ENCODE assay signal across 31 cellular contexts in the genomic region with DNA sequence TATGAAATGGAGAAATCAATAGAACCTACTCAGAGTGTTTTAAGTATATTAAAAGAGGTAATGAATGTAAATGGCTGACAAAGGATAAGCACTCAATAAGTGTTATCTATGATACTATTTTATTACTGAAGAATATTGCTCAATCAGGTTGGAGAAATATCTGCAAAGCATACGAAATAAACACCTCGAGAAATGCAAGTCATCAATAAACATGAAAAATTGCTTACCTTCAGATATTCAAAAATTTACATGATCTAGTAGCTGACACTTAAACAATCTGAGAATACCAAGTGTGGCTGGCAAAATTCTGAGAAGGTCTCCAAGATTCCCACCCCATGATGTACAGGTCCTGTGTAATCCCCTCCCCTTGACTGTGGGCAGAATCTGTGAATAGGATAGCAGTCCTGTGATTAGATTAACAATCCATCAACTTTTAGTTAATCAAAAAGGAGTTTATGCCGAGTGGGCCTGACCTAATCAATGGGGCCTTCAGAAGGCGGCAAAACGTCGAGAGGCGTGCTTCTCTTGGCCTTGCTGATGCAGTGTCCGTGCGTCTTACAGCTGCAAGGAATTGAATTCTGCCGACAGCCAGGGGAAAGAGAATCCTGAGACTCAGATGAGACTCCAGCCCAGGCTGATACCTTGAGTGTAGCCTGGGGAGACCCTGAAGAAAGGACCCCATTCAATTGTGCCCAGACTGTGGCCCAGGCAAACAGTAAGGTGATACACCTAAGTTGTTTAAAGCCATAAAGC. TPM values are rescaled to one million over a fixed set of nuclear protein-coding genes. Genes with fewer than 3 reads are reported as not detected.
A peak's percentile ranks its signal among the peaks of the same experiment; 100 is the strongest.
DNase-seq lines count a peak whose midpoint lies in the region; ATAC-seq, FAIRE-seq and TF ChIP-seq lines count a peak whose summit lies in the region.
"Had no signal": no experiment of that assay in that cellular context is flagged by ENCODE, and none has a peak within 500 bp of the region (broad histone marks: within the 10 kb centered on the region; RNA-seq: fewer than 3 reads in every experiment).

No MANE protein-coding gene starts in this region.

- 24% methylated on average over 10 of the region's 10 CpGs for WGBS in A549 (ENCODE audit: missing lambda C conversion rate)
- 0% methylated on average over 8 of the region's 10 CpGs for WGBS in K562 (ENCODE audit: insufficient coverage, low coverage, missing lambda C conversion rate)

- POLR2A ChIA-PET in A549 (lab: Yijun Ruan, JAX) = no interaction called here
- POLR2A ChIA-PET in K562 (lab: Yijun Ruan, JAX) = no interaction called here

- no peak overlapping the region for H3K4me3 ChIP-seq in A549
- H3K4me3 ChIP-seq in K562 = no peak overlapping the region
- H3K4me3 ChIP-seq: BLaER1, GM12878 had no signal

- H4K20me1 ChIP-seq in K562 (replicated peaks; ENCODE audit: control insufficient read depth, insufficient read depth, low read length) = no peaks in the 10 kb centered on the region
- H4K20me1 ChIP-seq: BLaER1 had no signal

- no peaks in the 10 kb centered on the region for H3K36me3 ChIP-seq in K562 (ENCODE audit: control insufficient read depth, insufficient read depth, low read length)
- H3K36me3 ChIP-seq: BE2C, BLaER1 had no signal

- CTCF ChIA-PET in activated CD8-positive, alpha-beta memory T cell treated with anti-CD3 and anti-CD28 coated beads, Interleukin-2, amount 10 ng/mL, durations not matched to agents 7 days and 5 days (lab: Charles Lee) = no interaction called here
- CTCF ChIA-PET in A549 (lab: Yijun Ruan, JAX) (no interaction called here), K562 (lab: Yijun Ruan, JAX; ENCODE audit: low intra/inter-chr PET ratio) (no interaction called here)

- FAIRE-seq in A549 (lab: Jason Lieb, UNC) (no peak), K562 (lab: Jason Lieb, UNC) (no peak)
- FAIRE-seq: GM12878, GM12892, GM18507 had no signal

- ATAC-seq in activated CD8-positive, alpha-beta memory T cell treated with anti-CD3 and anti-CD28 coated beads, Interleukin-2, amount 10 ng/mL, durations not matched to agents 7 days and 5 days = no peak
- ATAC-seq in A549 (no peak), K562 (no peak)
- ATAC-seq: GM12878 had no signal

- H3K4me1 Mint-ChIP-seq in activated CD8-positive, alpha-beta memory T cell treated with anti-CD3 and anti-CD28 coated beads, Interleukin-2, amount 10 ng/mL, durations not matched to agents 7 days and 5 days = no peaks in the 10 kb centered on the region
- H3K4me1 Mint-ChIP-seq: CD14-positive monocyte; CD4-positive, alpha-beta memory T cell; CD4-positive, CD25-positive, alpha-beta regulatory T cell; CD8-positive, alpha-beta memory T cell had no signal

- TF ChIP-seq EP300 in A549 (IDR thresholded peaks at IDR 0.05) (no peak), K562 (IDR thresholded peaks at IDR 0.05; ENCODE audit: low read length) (no peak)

- H3K36me3 Mint-ChIP-seq in activated CD8-positive, alpha-beta memory T cell treated with anti-CD3 and anti-CD28 coated beads, Interleukin-2, amount 10 ng/mL, durations not matched to agents 7 days and 5 days = no peaks in the 10 kb centered on the region
- H3K36me3 Mint-ChIP-seq: CD14-positive monocyte; CD8-positive, alpha-beta memory T cell had no signal

- no peaks in the 10 kb centered on the region for H3K79me2 ChIP-seq in K562 (ENCODE audit: control insufficient read depth, insufficient read depth, low read length)

- no peaks in the 10 kb centered on the region for H3K9me1 ChIP-seq in K562 (ENCODE audit: control insufficient read depth, insufficient read depth, low read length)

- no peak overlapping the region for H3K9ac ChIP-seq in K562 (ENCODE audit: insufficient read depth in 1 of 2, low read depth in 2 of 2, low read length in 2 of 2)
- H3K9ac ChIP-seq: BLaER1 had no signal

- H3K4me2 ChIP-seq in A549 (no peak overlapping the region), K562 (ENCODE audit: insufficient read depth, low read length) (no peak overlapping the region)
- H3K4me2 ChIP-seq: BLaER1 had no signal

- H3K27ac Mint-ChIP-seq in activated CD8-positive, alpha-beta memory T cell treated with anti-CD3 and anti-CD28 coated beads, Interleukin-2, amount 10 ng/mL, durations not matched to agents 7 days and 5 days = no peak overlapping the region
- H3K27ac Mint-ChIP-seq: CD14-positive monocyte; CD4-positive, alpha-beta memory T cell; CD4-positive, CD25-positive, alpha-beta regulatory T cell; CD8-positive, alpha-beta memory T cell had no signal

- TF ChIP-seq POLR2A in A549 (IDR thresholded peaks at IDR 0.05; ENCODE audit: low read length) (no peak), K562 (conservative IDR thresholded peaks at IDR 0.05) (no peak)

- TF ChIP-seq CTCF in A549 (IDR thresholded peaks at IDR 0.05) = no peak
- no peak for TF ChIP-seq CTCF in K562 (IDR thresholded peaks at IDR 0.05 in 2 of 3, conservative IDR thresholded peaks at IDR 0.05 in 1 of 3; ENCODE audit: insufficient read depth in 2 of 3, low read depth in 1 of 3, low read length in 3 of 3)

- no peak overlapping the region for H3K4me3 Mint-ChIP-seq in activated CD8-positive, alpha-beta memory T cell treated with anti-CD3 and anti-CD28 coated beads, Interleukin-2, amount 10 ng/mL, durations not matched to agents 7 days and 5 days
- H3K4me3 Mint-ChIP-seq: CD14-positive monocyte; CD4-positive, alpha-beta memory T cell; CD4-positive, CD25-positive, alpha-beta regulatory T cell had no signal

- no peaks in the 10 kb centered on the region for H3K27me3 Mint-ChIP-seq in activated CD8-positive, alpha-beta memory T cell treated with anti-CD3 and anti-CD28 coated beads, Interleukin-2, amount 10 ng/mL, durations not matched to agents 7 days and 5 days
- H3K27me3 Mint-ChIP-seq: CD4-positive, CD25-positive, alpha-beta regulatory T cell had no signal

- peak; percentile 14 for DNase-seq in activated CD8-positive, alpha-beta memory T cell treated with anti-CD3 and anti-CD28 coated beads, Interleukin-2, amount 10 ng/mL, durations not matched to agents 7 days and 5 days
- no peak for DNase-seq in activated CD8-positive, alpha-beta memory T cell treated with anti-CD3 and anti-CD28 coated beads, Interleukin-2, amount 50 U/mL, for 48 hours
- DNase-seq in A549 (ENCODE audit: low read depth in 1 of 2, low spot score in 1 of 2) (no peak), K562 (ENCODE audit: extremely low read depth in 1 of 4, low spot score in 3 of 4) (no peak), SK-N-DZ (ENCODE audit: low spot score) (no peak)
- DNase-seq in activated CD4-positive, alpha-beta T cell treated with anti-CD3 and anti-CD28 coated beads for 4 hours = no peak
- DNase-seq: ACHN; BE2C; C1 segment of cervical spinal cord; CD4-positive, alpha-beta memory T cell; CD4-positive, CD25-positive, alpha-beta regulatory T cell; CD8-positive, alpha-beta memory T cell; COR-L47; DMS 273 treated with DMSO at 0.1 percent for 48 hours; DMS153; DMS53; DMS79; DND-41; EL; GDM1 had no signal

- intact Hi-C loops in K562 (cut with micrococcal nuclease) = no loop called here

- no peaks in the 10 kb centered on the region for H3K4me1 ChIP-seq in A549
- H3K4me1 ChIP-seq in K562 (replicated peaks in 1 of 2; ENCODE audit: control insufficient read depth in 2 of 2, insufficient read depth in 2 of 2, low read length in 2 of 2) = no peaks in the 10 kb centered on the region
- H3K4me1 ChIP-seq: BE2C had no signal

- H3K27me3 ChIP-seq in K562 (ENCODE audit: control insufficient read depth in 2 of 2, insufficient read depth in 2 of 2, low read length in 2 of 2) = no peaks in the 10 kb centered on the region
- H3K27me3 ChIP-seq: BLaER1 had no signal

- BruUV-seq in K562 (replicated peaks; lab: Mats Ljungman, UMichigan) = no TSS peak

- no peak overlapping the region for H2AFZ ChIP-seq in K562 (ENCODE audit: low read depth, low read length)

- TF ChIP-seq RAD21 in A549 (conservative IDR thresholded peaks at IDR 0.05 in 1 of 2, IDR thresholded peaks at IDR 0.05 in 1 of 2) = no peak
- no peak for TF ChIP-seq RAD21 in K562 (CRISPR knock-in tag; conservative IDR thresholded peaks at IDR 0.05 in 1 of 2, IDR thresholded peaks at IDR 0.05 in 1 of 2)

- H3K27ac ChIP-seq in A549 = no peak overlapping the region
- no peak overlapping the region for H3K27ac ChIP-seq in K562 (ENCODE audit: extremely low read depth, low read depth, low read length)
- H3K27ac ChIP-seq: 22Rv1, BLaER1 had no signal

- H3K9me3 ChIP-seq in A549 (no peaks in the 10 kb centered on the region), K562 (replicated peaks; ENCODE audit: control insufficient read depth, insufficient read depth, low read depth, low read length) (no peaks in the 10 kb centered on the region)
- H3K9me3 ChIP-seq: BE2C had no signal

- in situ Hi-C loops in K562 (cut with MboI) = no loop called here

- peaks cover 6% of the 10 kb centered on the region for H3K9me3 Mint-ChIP-seq in activated CD8-positive, alpha-beta memory T cell treated with anti-CD3 and anti-CD28 coated beads, Interleukin-2, amount 10 ng/mL, durations not matched to agents 7 days and 5 days (ENCODE audit: low read depth)

TF ChIP-seq in K562, 482 proteins besides CTCF, POLR2A, EP300 and RAD21 (continues in another document):
- TF ChIP-seq ZNF644 (tag; IDR thresholded peaks at IDR 0.05; ENCODE audit: low read depth) = no peak

RNA-seq across cellular contexts. Expression of gene SPATA19, which starts 49.1 kb away (rescaled TPM):
- not detected for total RNA-seq in activated CD8-positive, alpha-beta memory T cell treated with anti-CD3 and anti-CD28 coated beads, Interleukin-2, amount 10 ng/mL, durations not matched to agents 7 days and 5 days
- polyA plus RNA-seq in A549 (2011; rRNA removed) = not detected in 2 replicates
- polyA plus RNA-seq in A549 (2012; cell fraction: cytosol; rRNA removed) = not detected in 2 replicates
- not detected in 2 replicates for polyA plus RNA-seq in A549 (2012; cell fraction: nucleus; rRNA removed)
- not detected in 3 replicates for polyA plus RNA-seq in A549 (2017; fragmentation: RNase III; extraction: RNeasy Plus Mini Kit Qiagen cat#74134 plus additional on column Dnase treatment)
- polyA minus RNA-seq in A549 (2011; rRNA and poly(A)+ RNA removed) = not detected in 2 replicates
- not detected in 2 replicates for total RNA-seq in K562 (2011; cell fraction: chromatin; rRNA removed; ENCODE audit: low replicate concordance)
- total RNA-seq in K562 (2011; cell fraction: nucleolus; rRNA removed) = not detected in 2 replicates
- not detected in 2 replicates for total RNA-seq in K562 (2011; cell fraction: nucleoplasm; rRNA removed)
- total RNA-seq in K562 (2014; rRNA removed) = not detected in 2 replicates
- not detected in 2 replicates for total RNA-seq in K562 (2014; rRNA removed; fragmentation: Illumina TruSeq; extraction: Trizol)
- not detected in 2 replicates for total RNA-seq in K562 (2015; rRNA removed; fragmentation: Illumina TruSeq; extraction: Trizol)
- total RNA-seq in K562 (2021) = not detected in 2 replicates
- not detected in 2 replicates for polyA plus RNA-seq in K562 (2011; rRNA removed)
- polyA plus RNA-seq in K562 (2011; cell fraction: cytosol; rRNA removed) = not detected in 2 replicates
- not detected in 2 replicates for polyA plus RNA-seq in K562 (2011; cell fraction: nucleus; rRNA removed)
- not detected in 2 replicates for polyA plus RNA-seq in K562 (2012)
- polyA plus RNA-seq in K562 (2014; fragmentation: Illumina TruSeq; extraction: Trizol) = not detected in 2 replicates
- polyA plus RNA-seq in K562 (2014; fragmentation: Nextera tagmentation; extraction: Ambion mirVana) = not detected
- not detected in 2 replicates for polyA plus RNA-seq in K562 (2014; rRNA removed)
- polyA minus RNA-seq in K562 (2011; rRNA and poly(A)+ RNA removed) = not detected in 2 replicates
- polyA minus RNA-seq in K562 (2011; cell fraction: cytosol; rRNA and poly(A)+ RNA removed) = not detected in 2 replicates
- polyA minus RNA-seq in K562 (2011; cell fraction: nucleus; rRNA and poly(A)+ RNA removed) = not detected in 2 replicates
- polyA plus RNA-seq in SK-N-DZ (2014; cell fraction: cytosol; rRNA removed) = not detected in 2 replicates
- polyA plus RNA-seq in SK-N-DZ (2014; cell fraction: nucleus; rRNA removed) = not detected in 2 replicates
- total RNA-seq: A172; A673; CD4-positive, alpha-beta memory T cell; CD4-positive, CD25-positive, alpha-beta regulatory T cell; CD8-positive, alpha-beta memory T cell; Daoy; G401; GM12878 had no signal
- polyA plus RNA-seq: AG04450; CD14-positive monocyte; CD4-positive, alpha-beta memory T cell; CD4-positive, CD25-positive, alpha-beta regulatory T cell; CD8-positive, alpha-beta memory T cell; GM12878 had no signal
